8 cellular contexts compared by ENCODE assay signal in genomic region chr1:225866061-225866844, GRCh38. TPM values are rescaled to one million over a fixed set of nuclear protein-coding genes. Genes with fewer than 3 reads are reported as not detected.
DNase-seq lines count a peak whose midpoint lies in the region; ATAC-seq and TF ChIP-seq lines count a peak whose summit lies in the region.

No MANE protein-coding gene starts in this region.

- TF ChIP-seq EP300 in suprapubic skin (IDR thresholded peaks at IDR 0.05), result no peak

- ATAC-seq in GM21529 (IDR thresholded peaks at IDR 0.05; ENCODE audit: unreplicated experiment), result peak; percentile 75
- no peak for ATAC-seq in GM19467 (IDR thresholded peaks at IDR 0.05; ENCODE audit: unreplicated experiment)

- H3K4me3 ChIP-seq in neutrophil (ENCODE audit: low read depth in 1 of 2, low read length in 1 of 2) (no peak overlapping the region), suprapubic skin (no peak overlapping the region)

- peaks cover 98% of the 10 kb centered on the region for H3K36me3 ChIP-seq in neutrophil
- peaks cover 99% of the 10 kb centered on the region for H3K36me3 ChIP-seq in suprapubic skin

- 71% methylated on average over 6 of the region's 8 CpGs for WGBS in suprapubic skin

- DNase-seq in RWPE1 (ENCODE audit: low spot score), result no peak
- DNase-seq in activated effector memory CD4-positive, alpha-beta T cell treated with Interleukin-2 at 50 U/mL for 16 hours, result peak; percentile 66
- DNase-seq in NCI-H2081 treated with DMSO at 0.1 percent for 48 hours (lab: John Stamatoyannopoulos, UW), result no peak
- no peak for DNase-seq in erythroblast (lab: John Stamatoyannopoulos, UW)
- no peak for DNase-seq in suprapubic skin (ENCODE audit: low spot score in 2 of 2)

- H3K27ac ChIP-seq in RWPE1 (peak overlapping the region; percentile 11), neutrophil (peak overlapping the region; percentile 63), suprapubic skin (no peak overlapping the region)

- no peak for TF ChIP-seq POLR2A in erythroblast (IDR thresholded peaks at IDR 0.05; ENCODE audit: low read length)
- no peak for TF ChIP-seq POLR2A in suprapubic skin (IDR thresholded peaks at IDR 0.05)

- H3K27me3 ChIP-seq in neutrophil (no peaks in the 10 kb centered on the region), suprapubic skin (no peaks in the 10 kb centered on the region)

- CTCF ChIA-PET in RWPE1 (lab: Yijun Ruan, JAX), result interaction anchor here (0.6 kb wide), 1 partner anchor 79 kb away, joined by 3 read pairs; no protein-coding TSS in a partner anchor

- H3K9me3 ChIP-seq in neutrophil (no peaks in the 10 kb centered on the region), suprapubic skin (no peaks in the 10 kb centered on the region)

- POLR2A ChIA-PET in RWPE1 (lab: Yijun Ruan, JAX; ENCODE audit: low non-redundant PET), result no interaction called here

- no peak for TF ChIP-seq CTCF in RWPE1 (conservative IDR thresholded peaks at IDR 0.05; ENCODE audit: low read depth)
- no peak for TF ChIP-seq CTCF in neutrophil (IDR thresholded peaks at IDR 0.05)
- no peak for TF ChIP-seq CTCF in suprapubic skin (IDR thresholded peaks at IDR 0.05)

- peaks cover 23 to 27% of the 10 kb centered on the region in 2 experiments for H3K4me1 ChIP-seq in neutrophil (ENCODE audit: control insufficient read depth in 1 of 2, insufficient read depth in 1 of 2, low read depth in 1 of 2, low read length in 1 of 2)
- no peaks in the 10 kb centered on the region for H3K4me1 ChIP-seq in suprapubic skin

RNA-seq across cellular contexts. Expression of gene TMEM63A, which starts 15.9 kb away (rescaled TPM):
- 100 to 1,000 TPM in 1 of 4 donors, 10 to 100 TPM in 3; 32.6 to 162 (median 48.9) TPM for total RNA-seq in suprapubic skin

RNA-seq across cellular contexts. Expression of gene LEFTY1, which starts 22.7 kb away (rescaled TPM):
- not detected for total RNA-seq in suprapubic skin

RNA-seq across cellular contexts. Expression of gene EPHX1, which starts 56.3 kb away (rescaled TPM):
- total RNA-seq in suprapubic skin, result 10 to 100 TPM; 30.3 to 72.8 (median 53.7) TPM

RNA-seq across cellular contexts. Expression of gene PYCR2, which starts 57.8 kb away (rescaled TPM):
- 10 to 100 TPM; 28.8 to 53.8 (median 43.3) TPM for total RNA-seq in suprapubic skin
